ENCODE assay signal across 1 cellular context in genomic region chr2:144331652-144332355, GRCh38.
A peak's percentile ranks its signal among the peaks of the same experiment; 100 is the strongest.
TF ChIP-seq lines count a peak whose summit lies in the region.

No MANE protein-coding gene starts in this region.

TF ChIP-seq in K562, 482 proteins besides CTCF, POLR2A, EP300 and RAD21 (continued from another document and continues in another):
- TF ChIP-seq, protein P1, sequence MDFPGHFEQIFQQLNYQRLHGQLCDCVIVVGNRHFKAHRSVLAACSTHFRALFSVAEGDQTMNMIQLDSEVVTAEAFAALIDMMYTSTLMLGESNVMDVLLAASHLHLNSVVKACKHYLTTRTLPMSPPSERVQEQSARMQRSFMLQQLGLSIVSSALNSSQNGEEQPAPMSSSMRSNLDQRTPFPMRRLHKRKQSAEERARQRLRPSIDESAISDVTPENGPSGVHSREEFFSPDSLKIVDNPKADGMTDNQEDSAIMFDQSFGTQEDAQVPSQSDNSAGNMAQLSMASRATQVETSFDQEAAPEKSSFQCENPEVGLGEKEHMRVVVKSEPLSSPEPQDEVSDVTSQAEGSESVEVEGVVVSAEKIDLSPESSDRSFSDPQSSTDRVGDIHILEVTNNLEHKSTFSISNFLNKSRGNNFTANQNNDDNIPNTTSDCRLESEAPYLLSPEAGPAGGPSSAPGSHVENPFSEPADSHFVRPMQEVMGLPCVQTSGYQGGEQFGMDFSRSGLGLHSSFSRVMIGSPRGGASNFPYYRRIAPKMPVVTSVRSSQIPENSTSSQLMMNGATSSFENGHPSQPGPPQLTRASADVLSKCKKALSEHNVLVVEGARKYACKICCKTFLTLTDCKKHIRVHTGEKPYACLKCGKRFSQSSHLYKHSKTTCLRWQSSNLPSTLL (IDR thresholded peaks at IDR 0.05) = no peak
- TF ChIP-seq NR2C1 (IDR thresholded peaks at IDR 0.05) = no peak
- TF ChIP-seq NR2C1 (tag; IDR thresholded peaks at IDR 0.05) = no peak
- TF ChIP-seq, protein P2, sequence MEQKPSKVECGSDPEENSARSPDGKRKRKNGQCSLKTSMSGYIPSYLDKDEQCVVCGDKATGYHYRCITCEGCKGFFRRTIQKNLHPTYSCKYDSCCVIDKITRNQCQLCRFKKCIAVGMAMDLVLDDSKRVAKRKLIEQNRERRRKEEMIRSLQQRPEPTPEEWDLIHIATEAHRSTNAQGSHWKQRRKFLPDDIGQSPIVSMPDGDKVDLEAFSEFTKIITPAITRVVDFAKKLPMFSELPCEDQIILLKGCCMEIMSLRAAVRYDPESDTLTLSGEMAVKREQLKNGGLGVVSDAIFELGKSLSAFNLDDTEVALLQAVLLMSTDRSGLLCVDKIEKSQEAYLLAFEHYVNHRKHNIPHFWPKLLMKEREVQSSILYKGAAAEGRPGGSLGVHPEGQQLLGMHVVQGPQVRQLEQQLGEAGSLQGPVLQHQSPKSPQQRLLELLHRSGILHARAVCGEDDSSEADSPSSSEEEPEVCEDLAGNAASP (IDR thresholded peaks at IDR 0.05) = no peak
- TF ChIP-seq RUNX1 (IDR thresholded peaks at IDR 0.05; ENCODE audit: low read depth) = no peak
- no peak for TF ChIP-seq BMI1 (IDR thresholded peaks at IDR 0.05; ENCODE audit: low read length)
- no peak for TF ChIP-seq ZNF274 (IDR thresholded peaks at IDR 0.05; ENCODE audit: borderline replicate concordance, low read depth, low read length)
- no peak for TF ChIP-seq FOXK2 (conservative IDR thresholded peaks at IDR 0.05 in 1 of 2, IDR thresholded peaks at IDR 0.05 in 1 of 2; ENCODE audit: low read depth in 2 of 2)
- no peak for TF ChIP-seq CCNT2 (IDR thresholded peaks at IDR 0.05; ENCODE audit: borderline replicate concordance, extremely low read depth, insufficient read length, low read depth, low read length)
- TF ChIP-seq MYC (IDR thresholded peaks at IDR 0.05; ENCODE audit: low read depth, low read length) = peak; percentile 59; the same call in 1 of the 2 replicates
- TF ChIP-seq MYC (CRISPR knock-in tag; IDR thresholded peaks at IDR 0.05; ENCODE audit: borderline replicate concordance, low read depth) = peak; percentile 66; the same call in 1 of the 2 replicates
- TF ChIP-seq SMARCE1 (IDR thresholded peaks at IDR 0.05) = peak; percentile 38; the same call in 1 of the 2 replicates
- TF ChIP-seq, protein P3, sequence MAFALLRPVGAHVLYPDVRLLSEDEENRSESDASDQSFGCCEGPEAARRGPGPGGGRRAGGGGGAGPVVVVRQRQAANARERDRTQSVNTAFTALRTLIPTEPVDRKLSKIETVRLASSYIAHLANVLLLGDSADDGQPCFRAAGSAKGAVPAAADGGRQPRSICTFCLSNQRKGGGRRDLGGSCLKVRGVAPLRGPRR (CRISPR knock-in tag; IDR thresholded peaks at IDR 0.05) = no peak
- TF ChIP-seq PYGO2 (tag; IDR thresholded peaks at IDR 0.05) = no peak
- TF ChIP-seq BCLAF1 (IDR thresholded peaks at IDR 0.05; ENCODE audit: borderline replicate concordance in 1 of 2, control insufficient read depth in 1 of 2, low read depth in 2 of 2, low read length in 1 of 2) = no peak
- TF ChIP-seq, protein P4, sequence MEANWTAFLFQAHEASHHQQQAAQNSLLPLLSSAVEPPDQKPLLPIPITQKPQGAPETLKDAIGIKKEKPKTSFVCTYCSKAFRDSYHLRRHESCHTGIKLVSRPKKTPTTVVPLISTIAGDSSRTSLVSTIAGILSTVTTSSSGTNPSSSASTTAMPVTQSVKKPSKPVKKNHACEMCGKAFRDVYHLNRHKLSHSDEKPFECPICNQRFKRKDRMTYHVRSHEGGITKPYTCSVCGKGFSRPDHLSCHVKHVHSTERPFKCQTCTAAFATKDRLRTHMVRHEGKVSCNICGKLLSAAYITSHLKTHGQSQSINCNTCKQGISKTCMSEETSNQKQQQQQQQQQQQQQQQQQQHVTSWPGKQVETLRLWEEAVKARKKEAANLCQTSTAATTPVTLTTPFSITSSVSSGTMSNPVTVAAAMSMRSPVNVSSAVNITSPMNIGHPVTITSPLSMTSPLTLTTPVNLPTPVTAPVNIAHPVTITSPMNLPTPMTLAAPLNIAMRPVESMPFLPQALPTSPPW (CRISPR knock-in tag; IDR thresholded peaks at IDR 0.05) = no peak
- TF ChIP-seq CREB5 (CRISPR knock-in tag; IDR thresholded peaks at IDR 0.05) = no peak
- no peak for TF ChIP-seq SIN3B (IDR thresholded peaks at IDR 0.05; ENCODE audit: low read depth)
- no peak for TF ChIP-seq E4F1 (CRISPR knock-in tag; IDR thresholded peaks at IDR 0.05; ENCODE audit: borderline replicate concordance)
- TF ChIP-seq HNRNPL (IDR thresholded peaks at IDR 0.05; ENCODE audit: low read depth, low read length) = no peak
- TF ChIP-seq RFX1 (IDR thresholded peaks at IDR 0.05) = no peak
- TF ChIP-seq DACH1 (IDR thresholded peaks at IDR 0.05; ENCODE audit: partially characterized antibody) = no peak
- TF ChIP-seq ZNF165 (CRISPR knock-in tag; IDR thresholded peaks at IDR 0.05; ENCODE audit: borderline replicate concordance) = 0 out of 2 replicates have a peak, but pooled peaks have one; percentile 65
- TF ChIP-seq ETS2 (tag; IDR thresholded peaks at IDR 0.05; ENCODE audit: borderline replicate concordance, poor library complexity, severe bottlenecking) = no peak
- no peak for TF ChIP-seq ZC3H11A (IDR thresholded peaks at IDR 0.05; ENCODE audit: low read depth, low read length)
- peak; percentile 39; the same call in 1 of the 2 replicates for TF ChIP-seq ZNF395 (CRISPR knock-in tag; IDR thresholded peaks at IDR 0.05)
- peak; percentile 94 for TF ChIP-seq HNRNPLL (IDR thresholded peaks at IDR 0.05; ENCODE audit: low read depth, low read length, poor library complexity, severe bottlenecking)
- no peak for TF ChIP-seq ZNF79 (CRISPR knock-in tag; IDR thresholded peaks at IDR 0.05; ENCODE audit: low read depth)
- TF ChIP-seq, protein P5, sequence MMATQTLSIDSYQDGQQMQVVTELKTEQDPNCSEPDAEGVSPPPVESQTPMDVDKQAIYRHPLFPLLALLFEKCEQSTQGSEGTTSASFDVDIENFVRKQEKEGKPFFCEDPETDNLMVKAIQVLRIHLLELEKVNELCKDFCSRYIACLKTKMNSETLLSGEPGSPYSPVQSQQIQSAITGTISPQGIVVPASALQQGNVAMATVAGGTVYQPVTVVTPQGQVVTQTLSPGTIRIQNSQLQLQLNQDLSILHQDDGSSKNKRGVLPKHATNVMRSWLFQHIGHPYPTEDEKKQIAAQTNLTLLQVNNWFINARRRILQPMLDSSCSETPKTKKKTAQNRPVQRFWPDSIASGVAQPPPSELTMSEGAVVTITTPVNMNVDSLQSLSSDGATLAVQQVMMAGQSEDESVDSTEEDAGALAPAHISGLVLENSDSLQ (IDR thresholded peaks at IDR 0.05) = no peak
- no peak for TF ChIP-seq IRF9 (tag; IDR thresholded peaks at IDR 0.05)
- no peak for TF ChIP-seq ZNF75A (CRISPR knock-in tag; IDR thresholded peaks at IDR 0.05)
- no peak for TF ChIP-seq ZNF253 (CRISPR knock-in tag; conservative IDR thresholded peaks at IDR 0.05)
- TF ChIP-seq ZFP1 (CRISPR knock-in tag; IDR thresholded peaks at IDR 0.05) = no peak
- TF ChIP-seq ZNF324 (CRISPR knock-in tag; IDR thresholded peaks at IDR 0.05) = no peak
- no peak for TF ChIP-seq ASH1L (IDR thresholded peaks at IDR 0.05; ENCODE audit: borderline replicate concordance, low read depth, partially characterized antibody)
- TF ChIP-seq SAFB (IDR thresholded peaks at IDR 0.05; ENCODE audit: borderline replicate concordance, low read depth, low read length) = no peak
- TF ChIP-seq, protein P6, sequence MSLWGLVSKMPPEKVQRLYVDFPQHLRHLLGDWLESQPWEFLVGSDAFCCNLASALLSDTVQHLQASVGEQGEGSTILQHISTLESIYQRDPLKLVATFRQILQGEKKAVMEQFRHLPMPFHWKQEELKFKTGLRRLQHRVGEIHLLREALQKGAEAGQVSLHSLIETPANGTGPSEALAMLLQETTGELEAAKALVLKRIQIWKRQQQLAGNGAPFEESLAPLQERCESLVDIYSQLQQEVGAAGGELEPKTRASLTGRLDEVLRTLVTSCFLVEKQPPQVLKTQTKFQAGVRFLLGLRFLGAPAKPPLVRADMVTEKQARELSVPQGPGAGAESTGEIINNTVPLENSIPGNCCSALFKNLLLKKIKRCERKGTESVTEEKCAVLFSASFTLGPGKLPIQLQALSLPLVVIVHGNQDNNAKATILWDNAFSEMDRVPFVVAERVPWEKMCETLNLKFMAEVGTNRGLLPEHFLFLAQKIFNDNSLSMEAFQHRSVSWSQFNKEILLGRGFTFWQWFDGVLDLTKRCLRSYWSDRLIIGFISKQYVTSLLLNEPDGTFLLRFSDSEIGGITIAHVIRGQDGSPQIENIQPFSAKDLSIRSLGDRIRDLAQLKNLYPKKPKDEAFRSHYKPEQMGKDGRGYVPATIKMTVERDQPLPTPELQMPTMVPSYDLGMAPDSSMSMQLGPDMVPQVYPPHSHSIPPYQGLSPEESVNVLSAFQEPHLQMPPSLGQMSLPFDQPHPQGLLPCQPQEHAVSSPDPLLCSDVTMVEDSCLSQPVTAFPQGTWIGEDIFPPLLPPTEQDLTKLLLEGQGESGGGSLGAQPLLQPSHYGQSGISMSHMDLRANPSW (CRISPR knock-in tag; IDR thresholded peaks at IDR 0.05) = no peak
- no peak for TF ChIP-seq FOS (IDR thresholded peaks at IDR 0.05; ENCODE audit: extremely low read depth, insufficient read length)
- TF ChIP-seq THRB (CRISPR knock-in tag; conservative IDR thresholded peaks at IDR 0.05) = no peak
- no peak for TF ChIP-seq ZNF175 (CRISPR knock-in tag; IDR thresholded peaks at IDR 0.05; ENCODE audit: low read depth)
- TF ChIP-seq RBM15 (IDR thresholded peaks at IDR 0.05; ENCODE audit: insufficient read depth, low read length) = no peak
- TF ChIP-seq ESRRB (CRISPR knock-in tag; IDR thresholded peaks at IDR 0.05; ENCODE audit: borderline replicate concordance) = no peak
